ENCODE assay signal across 18 cellular contexts in the genomic region with DNA sequence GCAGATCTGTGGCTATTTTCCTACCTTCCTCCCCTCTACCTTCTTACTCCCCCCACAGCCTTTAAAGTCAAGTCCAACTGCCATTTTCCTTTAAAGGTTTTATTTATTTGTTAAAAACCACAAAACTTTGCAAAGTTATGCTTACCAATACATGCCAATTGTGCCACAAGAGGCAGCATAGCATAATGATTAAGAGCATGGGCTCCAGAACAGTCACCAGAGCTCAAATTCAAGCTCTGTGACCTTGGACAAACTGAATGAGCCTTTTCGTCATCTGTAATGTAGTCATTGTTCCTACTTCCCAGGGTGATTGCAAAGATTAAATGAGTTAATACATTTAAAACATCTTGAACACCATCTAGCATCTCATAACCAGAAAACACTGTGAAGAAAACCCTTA. TPM values are rescaled to one million over a fixed set of nuclear protein-coding genes. Genes with fewer than 3 reads are reported as not detected.
A peak's percentile ranks its signal among the peaks of the same experiment; 100 is the strongest.
DNase-seq lines count a peak whose midpoint lies in the region; ATAC-seq, FAIRE-seq and TF ChIP-seq lines count a peak whose summit lies in the region.
"Had no signal": no experiment of that assay in that cellular context is flagged by ENCODE, and none has a peak within 500 bp of the region (broad histone marks: within the 10 kb centered on the region; RNA-seq: fewer than 3 reads in every experiment).

No MANE protein-coding gene starts in this region.

- ATAC-seq in A549 (peak; percentile 66 to 77; a peak in 5 of 6 replicates), left lung (no peak)
- ATAC-seq: activated CD4-positive, CD25-positive, alpha-beta regulatory T cell treated with anti-CD3 and anti-CD28 coated beads, Interleukin-2, amount 50 U/mL, for 24 hours; left ventricle myocardium superior had no signal

- H3K9me3 ChIP-seq in A549 = no peaks in the 10 kb centered on the region
- no peaks in the 10 kb centered on the region for H3K9me3 ChIP-seq in SK-N-SH
- no peaks in the 10 kb centered on the region for H3K9me3 ChIP-seq in left lung
- H3K9me3 ChIP-seq: breast epithelium, prostate gland, stomach had no signal

- H3K9ac ChIP-seq in SK-N-SH = no peak overlapping the region

- no peak overlapping the region for H2AFZ ChIP-seq in SK-N-SH (ENCODE audit: low read depth)

- H3K9me2 ChIP-seq in SK-N-SH = no peaks in the 10 kb centered on the region

- H3K4me1 ChIP-seq in A549 = no peaks in the 10 kb centered on the region
- H3K4me1 ChIP-seq in SK-N-SH (ENCODE audit: control insufficient read depth in 1 of 2, insufficient read depth in 2 of 2, low read depth in 1 of 2, low read length in 1 of 2) = no peaks in the 10 kb centered on the region
- H3K4me1 ChIP-seq in left lung = no peaks in the 10 kb centered on the region
- H3K4me1 ChIP-seq: breast epithelium, prostate gland, stomach had no signal

- no peaks in the 10 kb centered on the region; the same call in 1 of the 2 replicates for H3K27me3 ChIP-seq in SK-N-SH (ENCODE audit: insufficient read depth)
- H3K27me3 ChIP-seq in left lung = peaks cover 0 to 15% of the 10 kb centered on the region in 2 donors
- H3K27me3 ChIP-seq: breast epithelium had no signal

- no peaks in the 10 kb centered on the region for H4K20me1 ChIP-seq in SK-N-SH (ENCODE audit: insufficient read depth)

- H3K4me2 ChIP-seq in A549 = no peak overlapping the region
- no peak overlapping the region for H3K4me2 ChIP-seq in SK-N-SH

- TF ChIP-seq RAD21 in A549 (conservative IDR thresholded peaks at IDR 0.05 in 1 of 2, IDR thresholded peaks at IDR 0.05 in 1 of 2) = peak in 1 of 2 experiments; percentile 9; a peak in 1 of 5 replicates
- TF ChIP-seq RAD21 in SK-N-SH (IDR thresholded peaks at IDR 0.05; ENCODE audit: low read length) = peak; percentile 32; the same call in 1 of the 2 replicates

- CTCF ChIA-PET in A549 (lab: Yijun Ruan, JAX) (interaction anchor here (2.3 kb wide), 1 partner anchor 21 kb away, joined by 7 read pairs; a partner anchor contains a TSS), SK-N-SH (lab: Yijun Ruan, JAX) (interaction anchor here (0.8 to 22.7 kb wide), 4 partner anchors 9 to 74 kb away, joined by 3 to 590 read pairs (median 4); a partner anchor contains a TSS)

- TF ChIP-seq CTCF in A549 (IDR thresholded peaks at IDR 0.05) (no peak), SK-N-SH (IDR thresholded peaks at IDR 0.05) (peak; percentile 30; the same call in 1 of the 2 replicates), endothelial cell (IDR thresholded peaks at IDR 0.05; ENCODE audit: unreplicated experiment) (no peak), left lung (IDR thresholded peaks at IDR 0.05) (no peak)

- TF ChIP-seq POLR2A in A549 (IDR thresholded peaks at IDR 0.05; ENCODE audit: low read length) = no peak

- peaks cover 3% of the 10 kb centered on the region for H3K27me3 Mint-ChIP-seq in activated naive CD8-positive, alpha-beta T cell treated with anti-CD3 and anti-CD28 coated beads for 36 hours
- peaks cover 1% of the 10 kb centered on the region for H3K27me3 Mint-ChIP-seq in endothelial cell (ENCODE audit: unreplicated experiment)

- no peaks in the 10 kb centered on the region for H3K79me2 ChIP-seq in SK-N-SH (ENCODE audit: insufficient read depth)

- POLR2A ChIA-PET in A549 (lab: Yijun Ruan, JAX) = interaction anchor here (1.3 kb wide), 1 partner anchor 21 kb away, joined by 12 read pairs; a partner anchor contains a TSS
- POLR2A ChIA-PET in SK-N-SH (lab: Yijun Ruan, JAX) = interaction anchor here (1.2 kb wide), 1 partner anchor 21 kb away, joined by 5 read pairs; a partner anchor contains a TSS

- FAIRE-seq in A549 (lab: Jason Lieb, UNC) = no peak

- H3K27ac ChIP-seq in A549 (no peak overlapping the region), SK-N-SH (ENCODE audit: low read depth in 2 of 2, low read length in 1 of 2) (no peak overlapping the region), left lung (no peak overlapping the region)
- H3K27ac ChIP-seq: breast epithelium, prostate gland, stomach had no signal

- H3K4me3 Mint-ChIP-seq in activated naive CD8-positive, alpha-beta T cell treated with anti-CD3 and anti-CD28 coated beads for 36 hours = no peak overlapping the region
- H3K4me3 Mint-ChIP-seq in endothelial cell (ENCODE audit: unreplicated experiment) = no peak overlapping the region

- no peaks in the 10 kb centered on the region for H3K4me1 Mint-ChIP-seq in activated naive CD8-positive, alpha-beta T cell treated with anti-CD3 and anti-CD28 coated beads for 36 hours
- H3K4me1 Mint-ChIP-seq in endothelial cell (ENCODE audit: unreplicated experiment) = no peaks in the 10 kb centered on the region

- intact Hi-C loops in left lung (cut with DNase I) = no loop called here

- 67% methylated on average over 1 of the region's 1 CpG for WGBS in A549 (ENCODE audit: missing lambda C conversion rate)
- 68% methylated on average over 1 of the region's 1 CpG for WGBS in SK-N-SH (ENCODE audit: low lambda C conversion rate)

- H3K9me3 Mint-ChIP-seq in activated naive CD8-positive, alpha-beta T cell treated with anti-CD3 and anti-CD28 coated beads for 36 hours = no peaks in the 10 kb centered on the region
- H3K9me3 Mint-ChIP-seq in endothelial cell (ENCODE audit: unreplicated experiment) = no peaks in the 10 kb centered on the region

- TF ChIP-seq EP300 in A549 (IDR thresholded peaks at IDR 0.05) = no peak
- no peak for TF ChIP-seq EP300 in SK-N-SH (IDR thresholded peaks at IDR 0.05; ENCODE audit: borderline replicate concordance in 1 of 2, low read depth in 1 of 2, low read length in 1 of 2)

- H3K36me3 ChIP-seq in SK-N-SH (replicated peaks in 1 of 2; ENCODE audit: control insufficient read depth in 1 of 2, insufficient read depth in 2 of 2, low read length in 1 of 2) = no peaks in the 10 kb centered on the region
- no peaks in the 10 kb centered on the region for H3K36me3 ChIP-seq in left lung
- H3K36me3 ChIP-seq: breast epithelium, prostate gland, stomach had no signal

- no peak overlapping the region for H3K27ac Mint-ChIP-seq in activated naive CD8-positive, alpha-beta T cell treated with anti-CD3 and anti-CD28 coated beads for 36 hours
- no peak overlapping the region for H3K27ac Mint-ChIP-seq in endothelial cell (ENCODE audit: unreplicated experiment)

- no peak for DNase-seq in A549 (ENCODE audit: low read depth in 1 of 2, low spot score in 1 of 2)
- peak; percentile 17 for DNase-seq in HCEC 1CT
- no peak for DNase-seq in SK-N-SH
- DNase-seq in fibroblast of peridontal ligament (ENCODE audit: extremely low read depth) = peak; percentile 28
- no peak for DNase-seq in activated naive CD8-positive, alpha-beta T cell treated with anti-CD3 and anti-CD28 coated beads for 36 hours
- DNase-seq in endothelial cell (ENCODE audit: low spot score) = no peak
- no peak for DNase-seq in NCI-H774 (lab: John Stamatoyannopoulos, UW)
- DNase-seq in left lung = no peak
- DNase-seq: ACHN; activated naive CD4-positive, alpha-beta T cell; COR-L47; GDM1; left ventricle myocardium superior; NCI-H226; stomach had no signal

- no peaks in the 10 kb centered on the region for H3K36me3 Mint-ChIP-seq in activated naive CD8-positive, alpha-beta T cell treated with anti-CD3 and anti-CD28 coated beads for 36 hours
- peaks cover 14% of the 10 kb centered on the region for H3K36me3 Mint-ChIP-seq in endothelial cell (ENCODE audit: low read depth, unreplicated experiment)

- H3F3A ChIP-seq in SK-N-SH (replicated peaks; ENCODE audit: insufficient read depth) = peaks cover 5% of the 10 kb centered on the region

- no peak overlapping the region for H3K4me3 ChIP-seq in A549
- H3K4me3 ChIP-seq in SK-N-SH (ENCODE audit: low read depth in 2 of 2, low read length in 1 of 2) = no peak overlapping the region
- no peak overlapping the region for H3K4me3 ChIP-seq in left lung
- H3K4me3 ChIP-seq: breast epithelium, prostate gland, stomach had no signal

TF ChIP-seq in A549, 52 proteins besides CTCF, POLR2A, EP300 and RAD21:
- no peak for TF ChIP-seq MAFK (IDR thresholded peaks at IDR 0.05; ENCODE audit: partially characterized antibody)
- TF ChIP-seq KDM5A (IDR thresholded peaks at IDR 0.05) = no peak
- no peak for TF ChIP-seq POLR2AphosphoS2 (conservative IDR thresholded peaks at IDR 0.05; ENCODE audit: low read length)
- TF ChIP-seq HOXB5 (CRISPR knock-in tag; IDR thresholded peaks at IDR 0.05) = no peak
- no peak for TF ChIP-seq BHLHE40 (IDR thresholded peaks at IDR 0.05; ENCODE audit: low read depth, low read length)
- TF ChIP-seq GATA3 (IDR thresholded peaks at IDR 0.05; ENCODE audit: borderline replicate concordance) = no peak
TF ChIP-seq in A549: peak in this region for 0.

TF ChIP-seq in SK-N-SH, 30 proteins besides CTCF, POLR2A, EP300 and RAD21 (continues in another document):
- TF ChIP-seq FOXM1 (IDR thresholded peaks at IDR 0.05; ENCODE audit: low read depth) = no peak
- no peak for TF ChIP-seq FOXJ3 (CRISPR knock-in tag; IDR thresholded peaks at IDR 0.05)

RNA-seq across cellular contexts. Expression of a gene that starts 13.0 kb away (rescaled TPM):
- polyA plus RNA-seq in A549 (2011; rRNA removed) (1.7 TPM in 2 replicates), A549 (2017; fragmentation: RNase III; extraction: RNeasy Plus Mini Kit Qiagen cat#74134 plus additional on column Dnase treatment) (1.5 to 1.7 TPM (median 1.7 TPM) in 3 replicates), SK-N-SH (2012; rRNA removed) (10.2 and 13.1 TPM in 2 replicates)
- 1.3 and 1.9 TPM in 2 replicates for polyA plus RNA-seq in A549 (2012; cell fraction: cytosol; rRNA removed)
- polyA plus RNA-seq in A549 (2012; cell fraction: nucleus; rRNA removed) = 2.6 and 3.3 TPM in 2 replicates
- polyA minus RNA-seq in A549 (2011; rRNA and poly(A)+ RNA removed) = 5.5 and 5.9 TPM in 2 replicates
- polyA plus RNA-seq in SK-N-SH (2012; cell fraction: cytosol; rRNA removed) = 6.6 and 8.8 TPM in 2 replicates
- 19.5 and 24.9 TPM in 2 replicates for polyA plus RNA-seq in SK-N-SH (2012; cell fraction: nucleus; rRNA removed)
- total RNA-seq in activated naive CD8-positive, alpha-beta T cell treated with anti-CD3 and anti-CD28 coated beads for 36 hours = 10 to 100 TPM; 20.3 to 22.3 TPM
- total RNA-seq in endothelial cell (ENCODE audit: unreplicated experiment) (194 TPM), left lung (10 to 100 TPM; 30.0 to 33.0 TPM)

RNA-seq across cellular contexts. Expression of a gene that starts 21.1 kb away (rescaled TPM):
- polyA plus RNA-seq in A549 (2011; rRNA removed) = 1,088 and 1,255 TPM in 2 replicates
- polyA plus RNA-seq in A549 (2012; cell fraction: cytosol; rRNA removed) = 277 and 358 TPM in 2 replicates
- polyA plus RNA-seq in A549 (2012; cell fraction: nucleus; rRNA removed) = 227 and 596 TPM in 2 replicates
- 302 to 341 TPM (median 331 TPM) in 3 replicates for polyA plus RNA-seq in A549 (2017; fragmentation: RNase III; extraction: RNeasy Plus Mini Kit Qiagen cat#74134 plus additional on column Dnase treatment)
- polyA minus RNA-seq in A549 (2011; rRNA and poly(A)+ RNA removed) = 371 and 381 TPM in 2 replicates
- 290 and 360 TPM in 2 replicates for polyA plus RNA-seq in SK-N-SH (2012; rRNA removed)
- 355 TPM in 2 replicates for polyA plus RNA-seq in SK-N-SH (2012; cell fraction: cytosol; rRNA removed)
- polyA plus RNA-seq in SK-N-SH (2012; cell fraction: nucleus; rRNA removed) = 242 and 304 TPM in 2 replicates
- 100 to 1,000 TPM; 400 to 410 TPM for total RNA-seq in activated naive CD8-positive, alpha-beta T cell treated with anti-CD3 and anti-CD28 coated beads for 36 hours
- 571 TPM for total RNA-seq in endothelial cell (ENCODE audit: unreplicated experiment)
- total RNA-seq in left lung = 100 to 1,000 TPM; 791 to 876 TPM

Comparison
In these comparisons a context has a peak if more than half of its experiments do, and no peak if none do; other contexts are left out.
1. DNase-seq: peak in HCEC 1CT (single experiment) and fibroblast of peridontal ligament (single experiment); none in A549 (0 of 2), SK-N-SH (single experiment), activated naive CD8-positive, alpha-beta T cell treated with anti-CD3 and anti-CD28 coated beads for 36 hours (single experiment), endothelial cell (single experiment), NCI-H774 (single experiment) and left lung (0 of 2).